In genomic region chr7:23009303-23009702, GRCh38 we compare ENCODE assay signal across 16 cellular contexts. TPM values are rescaled to one million over a fixed set of nuclear protein-coding genes. Genes with fewer than 3 reads are reported as not detected.
DNase-seq lines count a peak whose midpoint lies in the region; TF ChIP-seq lines count a peak whose summit lies in the region.
"Had no signal": no experiment of that assay in that cellular context is flagged by ENCODE, and none has a peak within 500 bp of the region (broad histone marks: within the 10 kb centered on the region; RNA-seq: fewer than 3 reads in every experiment).

No MANE protein-coding gene starts in this region.

- H4K91ac ChIP-seq in mesenchymal stem cell (ENCODE audit: low read length) = no peak overlapping the region

- no peak overlapping the region for H3K14ac ChIP-seq in mesenchymal stem cell (ENCODE audit: low read length in 2 of 2)

- H2BK120ac ChIP-seq in mesenchymal stem cell (ENCODE audit: low read depth, low read length) = no peak overlapping the region

- no peaks in the 10 kb centered on the region for H3K9me3 ChIP-seq in A673 (ENCODE audit: low read depth, low read length, poor library complexity, severe bottlenecking)
- H3K9me3 ChIP-seq in HEK293 (ENCODE audit: control insufficient read depth, insufficient read depth, low read depth, low read length) = no peaks in the 10 kb centered on the region
- no peaks in the 10 kb centered on the region for H3K9me3 ChIP-seq in adipocyte (ENCODE audit: control insufficient read depth, low read length)
- no peaks in the 10 kb centered on the region for H3K9me3 ChIP-seq in mesenchymal stem cell (ENCODE audit: control insufficient read depth, low read length)
- no peaks in the 10 kb centered on the region for H3K9me3 ChIP-seq in testis
- H3K9me3 ChIP-seq: A549, Caco-2, HAP-1 had no signal

- H3K36me3 ChIP-seq in A673 (ENCODE audit: insufficient read depth, low read length, poor library complexity, severe bottlenecking) = no peaks in the 10 kb centered on the region
- no peaks in the 10 kb centered on the region for H3K36me3 ChIP-seq in HEK293 (ENCODE audit: control insufficient read depth in 2 of 2, insufficient read depth in 1 of 2, low read length in 2 of 2)
- H3K36me3 ChIP-seq in adipocyte (ENCODE audit: control insufficient read depth, insufficient read depth, low read length, severe bottlenecking) = no peaks in the 10 kb centered on the region
- no peaks in the 10 kb centered on the region for H3K36me3 ChIP-seq in mesenchymal stem cell (ENCODE audit: control insufficient read depth in 1 of 2, insufficient read depth in 2 of 2, low read depth in 1 of 2, low read length in 2 of 2)
- no peaks in the 10 kb centered on the region for H3K36me3 ChIP-seq in testis (ENCODE audit: low read depth, missing control alignments)
- H3K36me3 ChIP-seq: HAP-1 had no signal

- H3K27me3 ChIP-seq in A673 (replicated peaks; ENCODE audit: insufficient read depth, low read depth, low read length, poor library complexity) (no peaks in the 10 kb centered on the region), adipocyte (replicated peaks; ENCODE audit: control insufficient read depth, insufficient read depth, low read length) (no peaks in the 10 kb centered on the region), mesenchymal stem cell (ENCODE audit: control insufficient read depth in 1 of 2, insufficient read depth in 1 of 2, low read length in 2 of 2) (no peaks in the 10 kb centered on the region), testis (no peaks in the 10 kb centered on the region)

- POLR2A ChIA-PET in A673 (lab: Charles Lee; ENCODE audit: low non-redundant PET) = no interaction called here
- POLR2A ChIA-PET in HEK293 (lab: Yijun Ruan, JAX) = no interaction called here

- no peak overlapping the region for H2AFZ ChIP-seq in mesenchymal stem cell (ENCODE audit: low read depth, low read length)

- H2BK5ac ChIP-seq in mesenchymal stem cell (ENCODE audit: low read depth, low read length, poor library complexity, severe bottlenecking) = no peak overlapping the region

- H3K79me1 ChIP-seq in mesenchymal stem cell (replicated peaks; ENCODE audit: low read length, poor library complexity, severe bottlenecking) = peaks cover 6% of the 10 kb centered on the region

- H3K4me1 ChIP-seq in A673 (ENCODE audit: insufficient read depth, low read length, poor library complexity, severe bottlenecking) (peaks cover 24% of the 10 kb centered on the region), HEK293 (ENCODE audit: control insufficient read depth, insufficient read depth, low read length) (peaks cover 5% of the 10 kb centered on the region; the same call in 1 of the 2 replicates), adipocyte (ENCODE audit: control insufficient read depth, insufficient read depth, low read length) (peaks cover 53% of the 10 kb centered on the region), mesenchymal stem cell (ENCODE audit: control insufficient read depth, insufficient read depth, low read depth, low read length) (no peaks in the 10 kb centered on the region), testis (peaks cover 9% of the 10 kb centered on the region)

- H3K9ac ChIP-seq in adipocyte (ENCODE audit: low read length) = peak overlapping the region; percentile 58
- peak overlapping the region; percentile 62 for H3K9ac ChIP-seq in mesenchymal stem cell (ENCODE audit: low read length)

- CTCF ChIA-PET in A673 (lab: Charles Lee) = no interaction called here
- CTCF ChIA-PET in HEK293 (lab: Yijun Ruan, JAX) = no interaction called here

- TF ChIP-seq CTCF in A673 (conservative IDR thresholded peaks at IDR 0.05; ENCODE audit: low read depth, low read length) (no peak), HEK293 (tag by site-specific recombination; IDR thresholded peaks at IDR 0.05) (no peak), testis (IDR thresholded peaks at IDR 0.05) (no peak)

- H3K27ac ChIP-seq in A673 (ENCODE audit: low read depth, low read length, poor library complexity, severe bottlenecking) = peak overlapping the region; percentile 55
- no peak overlapping the region for H3K27ac ChIP-seq in HEK293 (ENCODE audit: extremely low read depth, low read depth, low read length)
- H3K27ac ChIP-seq in mesenchymal stem cell (ENCODE audit: low read length, poor library complexity, severe bottlenecking) = no peak overlapping the region
- no peak overlapping the region for H3K27ac ChIP-seq in testis
- H3K27ac ChIP-seq: A549 had no signal

- no peak overlapping the region for H2BK15ac ChIP-seq in mesenchymal stem cell (ENCODE audit: low read depth, poor library complexity, severe bottlenecking)

- H4K8ac ChIP-seq in mesenchymal stem cell (ENCODE audit: low read length) = no peak overlapping the region

- H3K4me2 ChIP-seq in mesenchymal stem cell (ENCODE audit: low read length, poor library complexity, severe bottlenecking) = no peak overlapping the region
- H3K4me2 ChIP-seq: A549 had no signal

- TF ChIP-seq POLR2A in testis (IDR thresholded peaks at IDR 0.05) = no peak

- H3K4ac ChIP-seq in mesenchymal stem cell (ENCODE audit: low read depth in 1 of 2, low read length in 2 of 2) = no peak overlapping the region

- H3K4me3 ChIP-seq in A673 (ENCODE audit: low read depth, low read length, poor library complexity, severe bottlenecking) (no peak overlapping the region), HEK293 (ENCODE audit: low read depth, low read length) (no peak overlapping the region), adipocyte (ENCODE audit: low read length) (peak overlapping the region; percentile 90), mesenchymal stem cell (ENCODE audit: insufficient read depth in 1 of 2, low read depth in 1 of 2, low read length in 2 of 2) (peak overlapping the region in 1 of 2 experiments; percentile 6), testis (no peak overlapping the region)
- H3K4me3 ChIP-seq: A549, HAP-1 had no signal

- intact Hi-C loops in A673 (cut with micrococcal nuclease; ENCODE audit: unreplicated experiment) (no loop called here), testis (cut with DNase I; ENCODE audit: low total_unique reads) (no loop called here)

- H2AK5ac ChIP-seq in mesenchymal stem cell (ENCODE audit: low read length, severe bottlenecking) = no peak overlapping the region

- DNase-seq in A673 (ENCODE audit: low spot score) (no peak), adipocyte (ENCODE audit: low read depth) (no peak), mesenchymal stem cell (no peak), testis (no peak), NCI-H2029 treated with DMSO at 0.1 percent for 48 hours (lab: John Stamatoyannopoulos, UW) (no peak), NOMO-1 treated with DMSO at 0.1 percent for 48 hours (lab: John Stamatoyannopoulos, UW; ENCODE audit: unreplicated experiment) (no peak)
- DNase-seq: AML-193, Caco-2, NCI-H1092 treated with DMSO at 0.1 percent for 48 hours, NCI-H1694 treated with DMSO at 0.1 percent for 48 hours, NCI-H82, OCI-M1, RPMI8226 had no signal

- no peak overlapping the region for H3K18ac ChIP-seq in mesenchymal stem cell (ENCODE audit: low read depth in 1 of 2, low read length in 2 of 2)

- no peak overlapping the region for H3K23ac ChIP-seq in mesenchymal stem cell (ENCODE audit: low read length in 2 of 2)

- H2BK12ac ChIP-seq in mesenchymal stem cell (ENCODE audit: low read length in 2 of 2) = no peak overlapping the region

- BruUV-seq in A673 (replicated peaks; lab: Mats Ljungman, UMichigan) = no TSS peak

TF ChIP-seq in HEK293, 187 proteins besides CTCF, POLR2A, EP300 and RAD21:
- TF ChIP-seq KLF8 (tag by site-specific recombination; IDR thresholded peaks at IDR 0.05) (no peak), PRDM10 (tag by site-specific recombination; IDR thresholded peaks at IDR 0.05) (0 out of 2 replicates have a peak, but pooled peaks have one; percentile 12)
TF ChIP-seq in HEK293: peak in this region for 1.

RNA-seq across cellular contexts. Expression of gene HYCC1, which starts 4.6 kb away (rescaled TPM):
- 42.0 and 47.9 TPM in 2 replicates for total RNA-seq in A673 (2021)
- polyA plus RNA-seq in mesenchymal stem cell (2013, experiment 1 of 2) = 113 TPM
- 106 TPM for polyA plus RNA-seq in mesenchymal stem cell (2013, experiment 2 of 2)
- 10 to 100 TPM; 19.3 to 22.0 TPM for total RNA-seq in testis
- polyA plus RNA-seq in testis (ENCODE audit: insufficient read depth, low read depth, low replicate concordance) = 43.6 TPM
